ENCODE assay signal across 8 cellular contexts in the genomic region with DNA sequence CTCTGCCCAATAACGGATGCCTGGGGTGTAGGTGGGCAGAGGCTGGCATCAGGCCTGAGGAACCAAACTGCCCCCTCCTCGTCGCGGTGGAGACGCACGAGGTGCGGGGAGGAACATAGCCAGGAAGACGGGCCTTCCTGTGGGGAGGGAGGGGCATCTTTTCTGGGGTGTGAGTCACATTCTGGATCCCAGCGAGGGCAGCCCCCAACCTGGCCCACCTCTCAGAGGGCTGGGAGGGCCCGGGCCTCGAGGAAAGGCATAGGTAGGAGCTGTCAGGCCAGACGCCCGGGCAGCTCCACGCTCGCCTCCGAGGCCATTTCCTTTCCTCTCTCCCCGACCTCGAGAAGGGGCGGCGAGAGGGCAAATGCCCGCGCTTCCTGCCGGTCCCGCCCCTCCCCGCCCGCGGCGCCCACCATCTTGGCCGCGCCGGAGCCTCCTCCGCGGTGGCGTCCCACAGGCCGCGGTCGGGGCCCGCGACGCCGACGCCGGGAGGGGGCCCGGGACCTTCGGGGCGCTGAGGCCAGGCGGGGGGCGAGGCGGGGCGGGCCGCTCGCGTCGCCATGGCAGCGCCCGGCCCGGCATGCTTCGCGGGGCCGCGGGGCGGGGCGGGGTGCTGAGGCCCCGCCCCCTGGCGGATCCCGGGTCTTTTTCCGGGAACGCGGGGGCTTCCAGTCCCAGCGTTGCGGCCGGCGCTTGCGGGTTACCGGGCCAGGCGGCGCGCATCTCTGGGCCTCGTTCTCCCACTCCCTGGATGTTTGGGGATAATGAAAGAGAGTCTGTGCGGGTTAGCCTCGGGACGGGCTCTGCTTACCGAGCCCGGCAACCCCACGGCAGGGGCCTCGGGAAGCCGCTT. TPM values are rescaled to one million over a fixed set of nuclear protein-coding genes. Genes with fewer than 3 reads are reported as not detected.
A peak's percentile ranks its signal among the peaks of the same experiment; 100 is the strongest.
DNase-seq lines count a peak whose midpoint lies in the region; ATAC-seq and TF ChIP-seq lines count a peak whose summit lies in the region.

No MANE protein-coding gene starts in this region.

- H3K4me3 Mint-ChIP-seq in activated T-helper 2 cell treated with anti-CD3 and anti-CD28 coated beads, Interferon-gamma antibody, Interleukin-2, Interleukin-4, amounts not matched to agents 10 μg/mL and 5 μg/mL and 100 μg/mL, durations not matched to agents 14 hours and 24 hours and 36 hours (ENCODE audit: low read depth), result peak overlapping the region; percentile 80
- H3K4me3 Mint-ChIP-seq in nephron progenitor cell, result peak overlapping the region; percentile 86
- H3K4me3 Mint-ChIP-seq in stimulated activated naive CD8-positive, alpha-beta T cell treated with anti-CD3 and anti-CD28 coated beads, Interleukin-15, Interleukin-2, amounts not matched to agents 100 ng/mL and 50 ng/mL, for 24 hours, result peak overlapping the region; percentile 83

- peaks cover 57% of the 10 kb centered on the region for H3K4me1 Mint-ChIP-seq in activated T-helper 2 cell treated with anti-CD3 and anti-CD28 coated beads, Interferon-gamma antibody, Interleukin-2, Interleukin-4, amounts not matched to agents 10 μg/mL and 5 μg/mL and 100 μg/mL, durations not matched to agents 14 hours and 24 hours and 36 hours (ENCODE audit: low read depth)
- H3K4me1 Mint-ChIP-seq in nephron progenitor cell, result peaks cover 87% of the 10 kb centered on the region
- peaks cover 76% of the 10 kb centered on the region for H3K4me1 Mint-ChIP-seq in stimulated activated naive CD8-positive, alpha-beta T cell treated with anti-CD3 and anti-CD28 coated beads, Interleukin-15, Interleukin-2, amounts not matched to agents 100 ng/mL and 50 ng/mL, for 24 hours (ENCODE audit: low read depth)

- intact Hi-C loops in activated T-helper 2 cell treated with anti-CD3 and anti-CD28 coated beads, Interferon-gamma antibody, Interleukin-2, Interleukin-4, amounts not matched to agents 10 μg/mL and 5 μg/mL and 100 μg/mL, durations not matched to agents 14 hours and 24 hours and 36 hours (cut with micrococcal nuclease), result loop anchor here (1.0 to 5.0 kb wide), 3 partner anchors 12 to 88 kb away; no protein-coding TSS in a partner anchor

- DNase-seq in AG08395 (ENCODE audit: low spot score), result peak; percentile 83
- DNase-seq in RPMI8226, result peak; percentile 78
- peak; percentile 65 for DNase-seq in activated T-helper 2 cell treated with anti-CD3 and anti-CD28 coated beads, Interferon-gamma antibody, Interleukin-2, Interleukin-4, amounts not matched to agents 10 μg/mL and 5 μg/mL and 100 μg/mL, durations not matched to agents 14 hours and 24 hours and 36 hours (ENCODE audit: low spot score)
- DNase-seq in fibroblast of the aortic adventitia (ENCODE audit: low read depth), result peak; percentile 55
- DNase-seq in nephron progenitor cell, result peak; percentile 80

- peak overlapping the region; percentile 69 for H3K4me3 ChIP-seq in fibroblast of the aortic adventitia (ENCODE audit: low read depth, low read length)

- no peaks in the 10 kb centered on the region for H3K36me3 Mint-ChIP-seq in activated T-helper 2 cell treated with anti-CD3 and anti-CD28 coated beads, Interferon-gamma antibody, Interleukin-2, Interleukin-4, amounts not matched to agents 10 μg/mL and 5 μg/mL and 100 μg/mL, durations not matched to agents 14 hours and 24 hours and 36 hours (ENCODE audit: low read depth)
- H3K36me3 Mint-ChIP-seq in nephron progenitor cell (ENCODE audit: low read depth), result no peaks in the 10 kb centered on the region
- no peaks in the 10 kb centered on the region for H3K36me3 Mint-ChIP-seq in stimulated activated naive CD8-positive, alpha-beta T cell treated with anti-CD3 and anti-CD28 coated beads, Interleukin-15, Interleukin-2, amounts not matched to agents 100 ng/mL and 50 ng/mL, for 24 hours (ENCODE audit: low read depth)

- H3K27me3 Mint-ChIP-seq in activated T-helper 2 cell treated with anti-CD3 and anti-CD28 coated beads, Interferon-gamma antibody, Interleukin-2, Interleukin-4, amounts not matched to agents 10 μg/mL and 5 μg/mL and 100 μg/mL, durations not matched to agents 14 hours and 24 hours and 36 hours (ENCODE audit: low read depth), result no peaks in the 10 kb centered on the region
- H3K27me3 Mint-ChIP-seq in nephron progenitor cell (ENCODE audit: low read depth, poor library complexity), result peaks cover 13% of the 10 kb centered on the region
- H3K27me3 Mint-ChIP-seq in stimulated activated naive CD8-positive, alpha-beta T cell treated with anti-CD3 and anti-CD28 coated beads, Interleukin-15, Interleukin-2, amounts not matched to agents 100 ng/mL and 50 ng/mL, for 24 hours, result no peaks in the 10 kb centered on the region

- ATAC-seq in GM19023 (IDR thresholded peaks at IDR 0.05; ENCODE audit: unreplicated experiment) (peak; percentile 59), HG03565 (IDR thresholded peaks at IDR 0.05; ENCODE audit: unreplicated experiment) (peak; percentile 35)

- H3K9me3 Mint-ChIP-seq in activated T-helper 2 cell treated with anti-CD3 and anti-CD28 coated beads, Interferon-gamma antibody, Interleukin-2, Interleukin-4, amounts not matched to agents 10 μg/mL and 5 μg/mL and 100 μg/mL, durations not matched to agents 14 hours and 24 hours and 36 hours, result no peaks in the 10 kb centered on the region
- no peaks in the 10 kb centered on the region for H3K9me3 Mint-ChIP-seq in nephron progenitor cell
- H3K9me3 Mint-ChIP-seq in stimulated activated naive CD8-positive, alpha-beta T cell treated with anti-CD3 and anti-CD28 coated beads, Interleukin-15, Interleukin-2, amounts not matched to agents 100 ng/mL and 50 ng/mL, for 24 hours, result no peaks in the 10 kb centered on the region

- no peak for TF ChIP-seq CTCF in fibroblast of the aortic adventitia (IDR thresholded peaks at IDR 0.05; ENCODE audit: insufficient read depth, low read length)
- TF ChIP-seq CTCF in nephron progenitor cell (IDR thresholded peaks at IDR 0.05), result no peak

- H3K27ac Mint-ChIP-seq in activated T-helper 2 cell treated with anti-CD3 and anti-CD28 coated beads, Interferon-gamma antibody, Interleukin-2, Interleukin-4, amounts not matched to agents 10 μg/mL and 5 μg/mL and 100 μg/mL, durations not matched to agents 14 hours and 24 hours and 36 hours, result peak overlapping the region; percentile 98
- H3K27ac Mint-ChIP-seq in nephron progenitor cell, result peak overlapping the region; percentile 99
- peak overlapping the region; percentile 97 for H3K27ac Mint-ChIP-seq in stimulated activated naive CD8-positive, alpha-beta T cell treated with anti-CD3 and anti-CD28 coated beads, Interleukin-15, Interleukin-2, amounts not matched to agents 100 ng/mL and 50 ng/mL, for 24 hours

RNA-seq across cellular contexts. Expression of a gene that starts 13.2 kb away (rescaled TPM):
- total RNA-seq in activated T-helper 2 cell treated with anti-CD3 and anti-CD28 coated beads, Interferon-gamma antibody, Interleukin-2, Interleukin-4, amounts not matched to agents 10 μg/mL and 5 μg/mL and 100 μg/mL, durations not matched to agents 14 hours and 24 hours and 36 hours, result 33.5 and 36.5 TPM in 2 replicates
- 7.5 and 9.1 TPM in 2 replicates for total RNA-seq in fibroblast of the aortic adventitia (ENCODE audit: low replicate concordance)

Comparison
In these comparisons a context has a peak if more than half of its experiments do, and no peak if none do; other contexts are left out.
1. Peak in every context shown above with its lines: DNase-seq, ATAC-seq and H3K4me3 ChIP-seq.